21 cellular contexts compared by ENCODE assay signal in genomic region chr5:65264420-65264819, GRCh38.
"Had no signal": no experiment of that assay in that cellular context is flagged by ENCODE, and none has a peak within 500 bp of the region (broad histone marks: within the 10 kb centered on the region; RNA-seq: fewer than 3 reads in every experiment).

No MANE protein-coding gene starts in this region.

- H3K9me3 ChIP-seq: colonic mucosa, esophagus squamous epithelium, left ventricle myocardium inferior, lower lobe of right lung, pancreas had no signal

- H3K4me1 Mint-ChIP-seq: memory B cell had no signal

- H3K27me3 Mint-ChIP-seq: memory B cell, progenitor cell of endocrine pancreas had no signal

- H3K27ac ChIP-seq: colonic mucosa, esophagus squamous epithelium, hepatocyte, left ventricle myocardium inferior, lower lobe of right lung, pancreas had no signal

- H3K36me3 ChIP-seq: colonic mucosa, esophagus squamous epithelium, left ventricle myocardium inferior, lower lobe of right lung, pancreas had no signal

- DNase-seq: colonic mucosa; dermis blood vessel endothelial cell; esophagus squamous epithelium; foreskin fibroblast; head of caudate nucleus; kidney; left cardiac atrium; left ventricle myocardium inferior; lower lobe of right lung; occipital lobe; pancreas; right cardiac atrium; stimulated activated CD4-positive, alpha-beta T cell treated with anti-CD3 and anti-CD28 coated beads, Interleukin-2, amount 100 ng/mL, for 48 hours; stimulated activated naive CD4-positive, alpha-beta T cell treated with Interleukin-2 at 50 U/mL for 16 hours; trophoblast cell had no signal

- H3K27me3 ChIP-seq: colonic mucosa, esophagus squamous epithelium, hepatocyte, pancreas had no signal

- H3K4me3 Mint-ChIP-seq: memory B cell, mesothelial cell of epicardium, nephron had no signal

- H3K9me3 Mint-ChIP-seq: memory B cell, mesothelial cell of epicardium, nephron had no signal

- ATAC-seq: left cardiac atrium, lower lobe of right lung, pancreas, right cardiac atrium had no signal

- H3K4me1 ChIP-seq: colonic mucosa, esophagus squamous epithelium, lower lobe of right lung, pancreas had no signal

- H3K4me3 ChIP-seq: colonic mucosa, esophagus squamous epithelium, hepatocyte, left ventricle myocardium inferior, lower lobe of right lung, pancreas, smooth muscle cell had no signal

- H3K27ac Mint-ChIP-seq: memory B cell, mesothelial cell of epicardium, progenitor cell of endocrine pancreas had no signal
